In the genomic region with DNA sequence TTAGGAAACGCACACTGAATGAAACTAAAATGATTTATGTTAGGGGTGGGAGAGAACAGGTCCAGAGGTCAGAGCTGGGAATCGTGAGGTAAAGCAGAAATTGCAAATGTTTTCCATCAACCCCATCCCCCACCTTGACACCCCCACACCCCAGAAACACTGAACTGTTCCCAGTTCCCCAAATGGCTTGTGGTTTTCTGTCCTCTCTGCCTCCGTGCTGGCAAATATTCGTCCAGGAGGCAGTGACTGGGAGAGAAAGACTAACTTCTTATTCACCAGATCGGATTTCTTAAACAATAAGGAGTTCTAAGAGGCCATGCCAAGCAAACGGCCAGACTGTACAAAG, we compare ENCODE assay signal across 9 cellular contexts. TPM values are rescaled to one million over a fixed set of nuclear protein-coding genes. Genes with fewer than 3 reads are reported as not detected.
A peak's percentile ranks its signal among the peaks of the same experiment; 100 is the strongest.
DNase-seq lines count a peak whose midpoint lies in the region; ATAC-seq and TF ChIP-seq lines count a peak whose summit lies in the region.
"Had no signal": no experiment of that assay in that cellular context is flagged by ENCODE, and none has a peak within 500 bp of the region (broad histone marks: within the 10 kb centered on the region; RNA-seq: fewer than 3 reads in every experiment).

No MANE protein-coding gene starts in this region.

- H3K4me3 ChIP-seq in A673 (ENCODE audit: low read depth, low read length, poor library complexity, severe bottlenecking): peak overlapping the region; percentile 78
- peak overlapping the region; percentile 17 for H3K4me3 ChIP-seq in mucosa of stomach (ENCODE audit: low read length)

- DNase-seq in A673 (ENCODE audit: low spot score) (no peak), NOMO-1 treated with DMSO at 0.1 percent for 48 hours (lab: John Stamatoyannopoulos, UW; ENCODE audit: unreplicated experiment) (no peak)
- DNase-seq in central memory CD8-positive, alpha-beta T cell (ENCODE audit: low spot score in 2 of 2): no peak
- no peak for DNase-seq in activated effector memory CD4-positive, alpha-beta T cell treated with Interleukin-2 at 50 U/mL for 16 hours

- peaks cover 10% of the 10 kb centered on the region for H3K36me3 Mint-ChIP-seq in IgD-negative memory B cell
- H3K36me3 Mint-ChIP-seq in central memory CD8-positive, alpha-beta T cell (ENCODE audit: insufficient read depth): peaks cover 2% of the 10 kb centered on the region

- peaks cover 13% of the 10 kb centered on the region for H3K4me1 ChIP-seq in A673 (ENCODE audit: insufficient read depth, low read length, poor library complexity, severe bottlenecking)
- peaks cover 39% of the 10 kb centered on the region for H3K4me1 ChIP-seq in mucosa of stomach (ENCODE audit: control insufficient read depth, insufficient read depth, low read length)

- peak overlapping the region; percentile 64 for H3K9ac ChIP-seq in mucosa of stomach (ENCODE audit: low read length)

- no peak for ATAC-seq in central memory CD8-positive, alpha-beta T cell (replicated peaks; ENCODE audit: extremely low read depth, poor library complexity, severe bottlenecking)
- ATAC-seq in HG02623 (IDR thresholded peaks at IDR 0.05; ENCODE audit: unreplicated experiment): no peak
- no peak for ATAC-seq in GM21390 (IDR thresholded peaks at IDR 0.05; ENCODE audit: unreplicated experiment)

- H3K4me3 Mint-ChIP-seq in IgD-negative memory B cell: peak overlapping the region; percentile 87 to 97 (median 93)
- H3K4me3 Mint-ChIP-seq in central memory CD8-positive, alpha-beta T cell: peak overlapping the region; percentile 82

- H3K9me3 Mint-ChIP-seq in IgD-negative memory B cell: no peaks in the 10 kb centered on the region
- H3K9me3 Mint-ChIP-seq in central memory CD8-positive, alpha-beta T cell: no peaks in the 10 kb centered on the region

- peak overlapping the region; percentile 75 to 89 (median 76) for H3K27ac Mint-ChIP-seq in IgD-negative memory B cell
- H3K27ac Mint-ChIP-seq in central memory CD8-positive, alpha-beta T cell (ENCODE audit: low read depth): no peak overlapping the region

- no peaks in the 10 kb centered on the region for H3K9me3 ChIP-seq in A673 (ENCODE audit: low read depth, low read length, poor library complexity, severe bottlenecking)
- no peaks in the 10 kb centered on the region for H3K9me3 ChIP-seq in mucosa of stomach (ENCODE audit: control insufficient read depth, low read length)

- TF ChIP-seq CTCF in A673 (conservative IDR thresholded peaks at IDR 0.05; ENCODE audit: low read depth, low read length): no peak

- H3K27me3 ChIP-seq in A673 (replicated peaks; ENCODE audit: insufficient read depth, low read depth, low read length, poor library complexity) (no peaks in the 10 kb centered on the region), mucosa of stomach (ENCODE audit: control insufficient read depth, insufficient read depth, low read length) (no peaks in the 10 kb centered on the region)

- BruUV-seq in A673 (replicated peaks; lab: Mats Ljungman, UMichigan): TSS peak; percentile 77

- CTCF ChIA-PET in A673 (lab: Charles Lee): no interaction called here

- H3K4me1 Mint-ChIP-seq in IgD-negative memory B cell: peaks cover 23 to 32% (median 26%) of the 10 kb centered on the region in 3 donors
- peaks cover 36% of the 10 kb centered on the region for H3K4me1 Mint-ChIP-seq in central memory CD8-positive, alpha-beta T cell

- intact Hi-C loops in A673 (cut with micrococcal nuclease; ENCODE audit: unreplicated experiment): no loop called here

- H3K36me3 ChIP-seq in A673 (ENCODE audit: insufficient read depth, low read length, poor library complexity, severe bottlenecking): no peaks in the 10 kb centered on the region
- no peaks in the 10 kb centered on the region for H3K36me3 ChIP-seq in mucosa of stomach (ENCODE audit: control insufficient read depth, insufficient read depth, low read length)

- POLR2A ChIA-PET in A673 (lab: Charles Lee; ENCODE audit: low non-redundant PET): no interaction called here

- H3K27me3 Mint-ChIP-seq in IgD-negative memory B cell: no peaks in the 10 kb centered on the region
- no peaks in the 10 kb centered on the region for H3K27me3 Mint-ChIP-seq in central memory CD8-positive, alpha-beta T cell

- H3K27ac ChIP-seq in A673 (ENCODE audit: low read depth, low read length, poor library complexity, severe bottlenecking): no peak overlapping the region

RNA-seq across cellular contexts. Expression of a gene that starts 0.7 kb away (rescaled TPM):
- total RNA-seq in A673 (2021): 0.71 and 1.6 TPM in 2 replicates
- polyA plus RNA-seq in IgD-negative memory B cell: 0.69 TPM

RNA-seq across cellular contexts. Expression of a gene that starts 19.7 kb away (rescaled TPM):
- 0.54 and 1.1 TPM in 2 replicates for total RNA-seq in A673 (2021)
- polyA plus RNA-seq in IgD-negative memory B cell: not detected

RNA-seq across cellular contexts. Expression of a gene that starts 41.9 kb away (rescaled TPM):
- total RNA-seq in A673 (2021): 41.8 and 42.1 TPM in 2 replicates
- 42.9 TPM for polyA plus RNA-seq in IgD-negative memory B cell

RNA-seq across cellular contexts. Expression of a gene that starts 47.7 kb away (rescaled TPM):
- total RNA-seq in A673 (2021): 0.80 and 1.4 TPM in 2 replicates
- polyA plus RNA-seq in IgD-negative memory B cell: not detected
- total RNA-seq: pulmonary artery endothelial cell had no signal
